Comparison of ENCODE assay signal across 23 cellular contexts in the genomic region with DNA sequence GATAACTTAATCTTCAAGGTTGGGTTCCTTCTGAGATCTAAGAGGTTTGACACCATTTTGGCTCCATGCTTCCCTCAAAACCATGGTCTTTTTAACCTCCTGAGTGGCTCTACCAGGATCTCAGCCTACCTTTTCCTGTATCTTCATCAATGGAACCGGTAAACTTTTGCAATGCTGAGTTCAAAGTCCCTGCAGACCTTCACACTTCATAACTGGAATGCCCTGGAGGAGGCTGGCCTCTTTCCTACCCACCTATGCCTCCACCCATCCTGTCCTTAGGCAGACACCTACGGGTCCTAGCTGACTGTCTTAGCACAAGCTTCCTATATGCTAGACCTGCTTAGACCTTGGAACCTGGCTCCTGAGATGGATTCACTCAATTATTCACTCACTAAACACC.
"Had no signal": no experiment of that assay in that cellular context is flagged by ENCODE, and none has a peak within 500 bp of the region (broad histone marks: within the 10 kb centered on the region; RNA-seq: fewer than 3 reads in every experiment).

No MANE protein-coding gene starts in this region.

- H3K27ac ChIP-seq: adrenal gland, coronary artery, heart left ventricle, left lung, testis, upper lobe of left lung, vagina had no signal

- H3K36me3 ChIP-seq: adrenal gland, heart left ventricle, left lung, pancreas, upper lobe of left lung, vagina had no signal

- H3K4me3 ChIP-seq: adrenal gland, body of pancreas, coronary artery, heart left ventricle, left lung, pancreas, testis, upper lobe of left lung, vagina had no signal

- H3K27me3 ChIP-seq: adrenal gland, body of pancreas, heart left ventricle, left lung, pancreas, testis, upper lobe of left lung, vagina had no signal

- H3K9me3 ChIP-seq: adrenal gland, body of pancreas, heart left ventricle, left lung, pancreas, testis, upper lobe of left lung, vagina had no signal

- ATAC-seq: body of pancreas; esophagus mucosa; heart left ventricle; left lung; naive thymus-derived CD8-positive, alpha-beta T cell; pancreas; right cardiac atrium; stimulated activated naive CD8-positive, alpha-beta T cell treated with anti-CD3 and anti-CD28 coated beads, Interleukin-15, Interleukin-2, amounts not matched to agents 100 U/mL and 50 U/mL, for 24 hours had no signal

- DNase-seq: activated CD4-positive, alpha-beta T cell treated with anti-CD3 and anti-CD28 coated beads for 4 hours; activated CD4-positive, alpha-beta T cell treated with anti-CD3 and anti-CD28 coated beads, Interleukin-2, amount 50 U/mL, for 48 hours; activated CD8-positive, alpha-beta memory T cell treated with anti-CD3 and anti-CD28 coated beads for 24 hours; activated effector memory CD4-positive, alpha-beta T cell treated with Interleukin-2 at 50 U/mL for 16 hours; activated naive CD4-positive, alpha-beta T cell treated with Interleukin-2 at 50 U/mL for 16 hours; activated naive CD8-positive, alpha-beta T cell treated with anti-CD3 and anti-CD28 coated beads for 36 hours; adrenal gland; aorta; body of pancreas; foreskin fibroblast; heart left ventricle; left lung; naive thymus-derived CD8-positive, alpha-beta T cell; nucleus accumbens; pancreas; right cardiac atrium; stimulated activated CD4-positive, alpha-beta T cell treated with anti-CD3 and anti-CD28 coated beads, Interleukin-2, amount 100 ng/mL, for 48 hours; stimulated activated naive CD8-positive, alpha-beta T cell treated with anti-CD3 and anti-CD28 coated beads, Interleukin-15, Interleukin-2, amounts not matched to agents 100 U/mL and 50 U/mL, for 24 hours; testis; upper lobe of left lung had no signal

- H3K4me1 ChIP-seq: left lung, vagina had no signal
